4 cellular contexts compared by ENCODE assay signal in the genomic region with DNA sequence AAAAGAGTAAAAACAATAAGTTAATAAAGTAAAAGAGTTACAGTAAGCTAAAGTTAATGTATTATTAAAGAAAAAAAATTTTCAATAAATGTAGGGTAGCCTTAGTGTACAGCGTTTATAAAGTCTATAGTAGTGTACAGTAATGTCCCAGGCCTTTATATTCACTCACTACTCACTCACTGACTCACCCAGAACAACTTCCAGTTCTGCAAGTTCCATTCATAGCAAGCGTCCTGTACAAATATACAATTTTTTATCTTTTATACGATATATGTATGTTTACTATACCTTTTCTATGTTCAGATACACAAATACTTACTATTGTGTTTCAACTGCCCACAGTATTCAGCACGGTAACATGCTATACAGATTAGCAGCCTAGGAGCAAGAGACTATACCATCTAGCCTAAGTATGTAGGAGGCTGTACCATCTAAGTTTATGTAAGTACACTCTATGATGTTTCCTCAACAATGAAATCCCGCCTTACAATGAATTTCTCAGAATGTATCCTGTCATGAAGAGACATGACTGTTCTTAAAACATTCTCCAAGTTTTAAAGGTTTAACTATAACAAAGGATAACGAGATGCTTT. TPM values are rescaled to one million over a fixed set of nuclear protein-coding genes. Genes with fewer than 3 reads are reported as not detected.
"Had no signal": no experiment of that assay in that cellular context is flagged by ENCODE, and none has a peak within 500 bp of the region (broad histone marks: within the 10 kb centered on the region; RNA-seq: fewer than 3 reads in every experiment).

No MANE protein-coding gene starts in this region.

RNA-seq across cellular contexts. Expression of a gene that starts 3.6 kb away (rescaled TPM):
- total RNA-seq: activated CD8-positive, alpha-beta T cell treated with anti-CD3 and anti-CD28 coated beads for 36 hours; cardiac muscle cell; left lobe of liver had no signal
- polyA plus RNA-seq: immature natural killer cell had no signal
